ENCODE assay signal across 2 cellular contexts in genomic region chr5:128263357-128263756, GRCh38.
TF ChIP-seq lines count a peak whose summit lies in the region.

No MANE protein-coding gene starts in this region.

TF ChIP-seq in SK-N-SH treated with all-trans-retinoic acid at 6 μM for 48 hours, 23 proteins besides CTCF, POLR2A, EP300 and RAD21 (continued from another document):
- TF ChIP-seq, protein P1, sequence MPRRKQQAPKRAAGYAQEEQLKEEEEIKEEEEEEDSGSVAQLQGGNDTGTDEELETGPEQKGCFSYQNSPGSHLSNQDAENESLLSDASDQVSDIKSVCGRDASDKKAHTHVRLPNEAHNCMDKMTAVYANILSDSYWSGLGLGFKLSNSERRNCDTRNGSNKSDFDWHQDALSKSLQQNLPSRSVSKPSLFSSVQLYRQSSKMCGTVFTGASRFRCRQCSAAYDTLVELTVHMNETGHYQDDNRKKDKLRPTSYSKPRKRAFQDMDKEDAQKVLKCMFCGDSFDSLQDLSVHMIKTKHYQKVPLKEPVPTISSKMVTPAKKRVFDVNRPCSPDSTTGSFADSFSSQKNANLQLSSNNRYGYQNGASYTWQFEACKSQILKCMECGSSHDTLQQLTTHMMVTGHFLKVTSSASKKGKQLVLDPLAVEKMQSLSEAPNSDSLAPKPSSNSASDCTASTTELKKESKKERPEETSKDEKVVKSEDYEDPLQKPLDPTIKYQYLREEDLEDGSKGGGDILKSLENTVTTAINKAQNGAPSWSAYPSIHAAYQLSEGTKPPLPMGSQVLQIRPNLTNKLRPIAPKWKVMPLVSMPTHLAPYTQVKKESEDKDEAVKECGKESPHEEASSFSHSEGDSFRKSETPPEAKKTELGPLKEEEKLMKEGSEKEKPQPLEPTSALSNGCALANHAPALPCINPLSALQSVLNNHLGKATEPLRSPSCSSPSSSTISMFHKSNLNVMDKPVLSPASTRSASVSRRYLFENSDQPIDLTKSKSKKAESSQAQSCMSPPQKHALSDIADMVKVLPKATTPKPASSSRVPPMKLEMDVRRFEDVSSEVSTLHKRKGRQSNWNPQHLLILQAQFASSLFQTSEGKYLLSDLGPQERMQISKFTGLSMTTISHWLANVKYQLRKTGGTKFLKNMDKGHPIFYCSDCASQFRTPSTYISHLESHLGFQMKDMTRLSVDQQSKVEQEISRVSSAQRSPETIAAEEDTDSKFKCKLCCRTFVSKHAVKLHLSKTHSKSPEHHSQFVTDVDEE (CRISPR knock-in tag; IDR thresholded peaks at IDR 0.05), result no peak
- no peak for TF ChIP-seq PPARA (CRISPR knock-in tag; IDR thresholded peaks at IDR 0.05; ENCODE audit: borderline replicate concordance)
- TF ChIP-seq GLIS3 (CRISPR knock-in tag; IDR thresholded peaks at IDR 0.05), result no peak
- no peak for TF ChIP-seq ZNF565 (CRISPR knock-in tag; conservative IDR thresholded peaks at IDR 0.05; ENCODE audit: low read depth)
- TF ChIP-seq, protein P2, sequence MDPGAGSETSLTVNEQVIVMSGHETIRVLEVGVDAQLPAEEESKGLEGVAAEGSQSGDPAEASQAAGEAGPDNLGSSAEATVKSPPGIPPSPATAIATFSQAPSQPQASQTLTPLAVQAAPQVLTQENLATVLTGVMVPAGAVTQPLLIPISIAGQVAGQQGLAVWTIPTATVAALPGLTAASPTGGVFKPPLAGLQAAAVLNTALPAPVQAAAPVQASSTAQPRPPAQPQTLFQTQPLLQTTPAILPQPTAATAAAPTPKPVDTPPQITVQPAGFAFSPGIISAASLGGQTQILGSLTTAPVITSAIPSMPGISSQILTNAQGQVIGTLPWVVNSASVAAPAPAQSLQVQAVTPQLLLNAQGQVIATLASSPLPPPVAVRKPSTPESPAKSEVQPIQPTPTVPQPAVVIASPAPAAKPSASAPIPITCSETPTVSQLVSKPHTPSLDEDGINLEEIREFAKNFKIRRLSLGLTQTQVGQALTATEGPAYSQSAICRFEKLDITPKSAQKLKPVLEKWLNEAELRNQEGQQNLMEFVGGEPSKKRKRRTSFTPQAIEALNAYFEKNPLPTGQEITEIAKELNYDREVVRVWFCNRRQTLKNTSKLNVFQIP (CRISPR knock-in tag; IDR thresholded peaks at IDR 0.05; ENCODE audit: borderline replicate concordance, low read depth), result no peak
- no peak for TF ChIP-seq TOX (CRISPR knock-in tag; IDR thresholded peaks at IDR 0.05; ENCODE audit: borderline replicate concordance)
- no peak for TF ChIP-seq ZC3H10 (CRISPR knock-in tag; IDR thresholded peaks at IDR 0.05)
- no peak for TF ChIP-seq ARNTL (CRISPR knock-in tag; IDR thresholded peaks at IDR 0.05; ENCODE audit: borderline replicate concordance, low read depth)
- no peak for TF ChIP-seq CSRNP3 (CRISPR knock-in tag; IDR thresholded peaks at IDR 0.05)
- TF ChIP-seq CSDC2 (CRISPR knock-in tag; IDR thresholded peaks at IDR 0.05), result no peak
- TF ChIP-seq ZNF8 (CRISPR knock-in tag; IDR thresholded peaks at IDR 0.05), result no peak

TF ChIP-seq in SK-N-SH, 30 proteins besides CTCF, POLR2A, EP300 and RAD21 (continued from another document):
- TF ChIP-seq REST (IDR thresholded peaks at IDR 0.05; ENCODE audit: low read depth, low read length) (no peak), FOXM1 (IDR thresholded peaks at IDR 0.05; ENCODE audit: low read depth) (no peak), NFIC (IDR thresholded peaks at IDR 0.05; ENCODE audit: borderline replicate concordance) (no peak), YY1 (IDR thresholded peaks at IDR 0.05; ENCODE audit: low read depth) (no peak), NRF1 (IDR thresholded peaks at IDR 0.05; ENCODE audit: low read depth, low read length) (no peak), POLR2AphosphoS5 (IDR thresholded peaks at IDR 0.05; ENCODE audit: low read depth, low read length) (no peak), FOXJ3 (CRISPR knock-in tag; IDR thresholded peaks at IDR 0.05) (no peak)
